ENCODE assay signal across 16 cellular contexts in genomic region chr6:98836962-98837944, GRCh38. TPM values are rescaled to one million over a fixed set of nuclear protein-coding genes. Genes with fewer than 3 reads are reported as not detected.
A peak's percentile ranks its signal among the peaks of the same experiment; 100 is the strongest.
DNase-seq lines count a peak whose midpoint lies in the region; ATAC-seq and TF ChIP-seq lines count a peak whose summit lies in the region.
"Had no signal": no experiment of that assay in that cellular context is flagged by ENCODE, and none has a peak within 500 bp of the region (broad histone marks: within the 10 kb centered on the region; RNA-seq: fewer than 3 reads in every experiment).

No MANE protein-coding gene starts in this region.

- peaks cover 10% of the 10 kb centered on the region for H3K79me2 ChIP-seq in SK-N-SH (ENCODE audit: insufficient read depth)

- CTCF ChIA-PET in SK-N-SH (lab: Yijun Ruan, JAX): interaction anchor here (0.7 to 2.6 kb wide), 5 partner anchors 282 to 1651 kb away, joined by 3 to 9 read pairs (median 4); no protein-coding TSS in a partner anchor

- TF ChIP-seq RAD21 in SK-N-SH (IDR thresholded peaks at IDR 0.05; ENCODE audit: low read length): no peak

- H4K20me1 ChIP-seq in SK-N-SH (ENCODE audit: insufficient read depth): no peaks in the 10 kb centered on the region; the same call in 1 of the 2 replicates

- ATAC-seq in SK-N-SH treated with all-trans-retinoic acid at 6 μM for 48 hours (no peak), GM18511 (IDR thresholded peaks at IDR 0.05; ENCODE audit: unreplicated experiment) (no peak)
- ATAC-seq: stimulated activated effector memory CD8-positive, alpha-beta T cell treated with anti-CD3 and anti-CD28 coated beads, Interleukin-12 subunit alpha, Interleukin-12 subunit beta, amount 100 ng/mL, for 72 hours had no signal

- H3K36me3 ChIP-seq in SK-N-SH (replicated peaks in 1 of 2; ENCODE audit: control insufficient read depth in 1 of 2, insufficient read depth in 2 of 2, low read length in 1 of 2) (no peaks in the 10 kb centered on the region), tibial nerve (no peaks in the 10 kb centered on the region), colonic mucosa (no peaks in the 10 kb centered on the region)

- TF ChIP-seq EP300 in SK-N-SH (IDR thresholded peaks at IDR 0.05; ENCODE audit: borderline replicate concordance in 1 of 2, low read depth in 1 of 2, low read length in 1 of 2): no peak
- peak in 1 of 2 donors; percentile 3 for TF ChIP-seq EP300 in tibial nerve (IDR thresholded peaks at IDR 0.05)

- peaks cover 14% of the 10 kb centered on the region for H3F3A ChIP-seq in SK-N-SH (replicated peaks; ENCODE audit: insufficient read depth)

- H3K4me2 ChIP-seq in SK-N-SH: peak overlapping the region; percentile 74

- 82% methylated on average over 9 of the region's 9 CpGs for WGBS in SK-N-SH (ENCODE audit: low lambda C conversion rate)
- 24 to 26% methylated on average over 9 of the region's 9 CpGs for WGBS in tibial nerve, 2 donors

- TF ChIP-seq CTCF in SK-N-SH (IDR thresholded peaks at IDR 0.05): no peak
- no peak for TF ChIP-seq CTCF in tibial nerve (IDR thresholded peaks at IDR 0.05)
- TF ChIP-seq CTCF in colonic mucosa (IDR thresholded peaks at IDR 0.05): no peak

- peaks cover 0 to 26% of the 10 kb centered on the region in 2 experiments; a peak in 2 of 4 replicates for H3K4me1 ChIP-seq in SK-N-SH (ENCODE audit: control insufficient read depth in 1 of 2, insufficient read depth in 2 of 2, low read depth in 1 of 2, low read length in 1 of 2)
- peaks cover 0 to 48% (median 23%) of the 10 kb centered on the region in 4 donors for H3K4me1 ChIP-seq in tibial nerve
- peaks cover 7% of the 10 kb centered on the region for H3K4me1 ChIP-seq in colonic mucosa

- DNase-seq in SK-N-SH: no peak
- peak; percentile 13 for DNase-seq in SW480 (ENCODE audit: low spot score)
- DNase-seq in left kidney (ENCODE audit: low read depth, low spot score): peak; percentile 38
- DNase-seq in tibial nerve (ENCODE audit: low spot score in 2 of 2): no peak
- no peak for DNase-seq in colonic mucosa
- no peak for DNase-seq in NCI-H748 treated with DMSO at 0.1 percent for 48 hours (lab: John Stamatoyannopoulos, UW)
- DNase-seq: activated naive CD8-positive, alpha-beta T cell treated with anti-CD3 and anti-CD28 coated beads for 36 hours; NCI-H1092; NCI-H510A; SHP77 treated with DMSO at 0.1 percent for 48 hours; stimulated activated CD4-positive, alpha-beta T cell treated with anti-CD3 and anti-CD28 coated beads, Interleukin-4, amount 100 ng/mL, for 1 hour had no signal

- POLR2A ChIA-PET in SK-N-SH (lab: Yijun Ruan, JAX): no interaction called here

- H2AFZ ChIP-seq in SK-N-SH (ENCODE audit: low read depth): no peak overlapping the region

- H3K4me3 ChIP-seq in SK-N-SH (ENCODE audit: low read depth in 2 of 2, low read length in 1 of 2): peak overlapping the region; percentile 9 to 69; a peak in 3 of 4 replicates
- peak overlapping the region in 3 of 4 donors; percentile 10 to 67 (median 55) for H3K4me3 ChIP-seq in tibial nerve
- no peak overlapping the region for H3K4me3 ChIP-seq in colonic mucosa
- H3K4me3 ChIP-seq: coronary artery had no signal

- intact Hi-C loops in colonic mucosa (cut with DNase I): no loop called here

- H3K9ac ChIP-seq in SK-N-SH (no peak overlapping the region), colonic mucosa (ENCODE audit: low read depth in 2 of 2, low read length in 2 of 2) (no peak overlapping the region)

- H3K9me2 ChIP-seq in SK-N-SH: no peaks in the 10 kb centered on the region

- H3K9me3 ChIP-seq in SK-N-SH: no peaks in the 10 kb centered on the region
- H3K9me3 ChIP-seq in tibial nerve: no peaks in the 10 kb centered on the region
- no peaks in the 10 kb centered on the region for H3K9me3 ChIP-seq in colonic mucosa

- no peak for TF ChIP-seq POLR2A in tibial nerve (IDR thresholded peaks at IDR 0.05)

- H3K27me3 ChIP-seq in SK-N-SH (ENCODE audit: insufficient read depth) (no peaks in the 10 kb centered on the region), tibial nerve (peaks cover 0 to 84% of the 10 kb centered on the region in 2 donors), colonic mucosa (peaks cover 87% of the 10 kb centered on the region)

- no peak overlapping the region for H3K27ac ChIP-seq in SK-N-SH (ENCODE audit: low read depth in 2 of 2, low read length in 1 of 2)
- H3K27ac ChIP-seq in tibial nerve: peak overlapping the region in 2 of 4 donors; percentile 90
- no peak overlapping the region for H3K27ac ChIP-seq in colonic mucosa
- H3K27ac ChIP-seq: coronary artery had no signal

TF ChIP-seq in SK-N-SH, 30 proteins besides CTCF, POLR2A, EP300 and RAD21:
- TF ChIP-seq MEF2A (IDR thresholded peaks at IDR 0.05; ENCODE audit: borderline replicate concordance, low read depth) (no peak), PBX3 (IDR thresholded peaks at IDR 0.05) (no peak), ELF1 (IDR thresholded peaks at IDR 0.05) (no peak), POLR2AphosphoS5 (IDR thresholded peaks at IDR 0.05; ENCODE audit: low read depth, low read length) (no peak)

TF ChIP-seq in SK-N-SH treated with all-trans-retinoic acid at 6 μM for 48 hours, 23 proteins besides CTCF, POLR2A, EP300 and RAD21:
- no peak for TF ChIP-seq TCF4 (CRISPR knock-in tag; IDR thresholded peaks at IDR 0.05; ENCODE audit: borderline replicate concordance)
- no peak for TF ChIP-seq CSRNP3 (CRISPR knock-in tag; IDR thresholded peaks at IDR 0.05)
- no peak for TF ChIP-seq ZFP30 (CRISPR knock-in tag; IDR thresholded peaks at IDR 0.05)
- no peak for TF ChIP-seq ZNF565 (CRISPR knock-in tag; conservative IDR thresholded peaks at IDR 0.05; ENCODE audit: low read depth)

RNA-seq across cellular contexts. Expression of gene POU3F2, which starts 2.9 kb away (rescaled TPM):
- 0.93 and 1.0 TPM in 2 replicates for polyA plus RNA-seq in SK-N-SH (2012; rRNA removed)
- polyA plus RNA-seq in SK-N-SH (2012; cell fraction: cytosol; rRNA removed): 0.92 and 1.1 TPM in 2 replicates
- polyA plus RNA-seq in SK-N-SH (2012; cell fraction: nucleus; rRNA removed): 0.89 and 1.0 TPM in 2 replicates
- total RNA-seq in tibial nerve (1 to 10 TPM; 1.8 to 4.4 (median 3.6) TPM), colonic mucosa (not detected)
- total RNA-seq: activated naive CD8-positive, alpha-beta T cell treated with anti-CD3 and anti-CD28 coated beads for 36 hours had no signal
- polyA plus RNA-seq: AG04450 had no signal

Comparison
In these comparisons a context has a peak if more than half of its experiments do, and no peak if none do; other contexts are left out.
1. DNase-seq: peak in SW480 (single experiment) and left kidney (single experiment); none in SK-N-SH (single experiment), tibial nerve (0 of 2), colonic mucosa (single experiment) and NCI-H748 treated with DMSO at 0.1 percent for 48 hours (single experiment).